In the genomic region with DNA sequence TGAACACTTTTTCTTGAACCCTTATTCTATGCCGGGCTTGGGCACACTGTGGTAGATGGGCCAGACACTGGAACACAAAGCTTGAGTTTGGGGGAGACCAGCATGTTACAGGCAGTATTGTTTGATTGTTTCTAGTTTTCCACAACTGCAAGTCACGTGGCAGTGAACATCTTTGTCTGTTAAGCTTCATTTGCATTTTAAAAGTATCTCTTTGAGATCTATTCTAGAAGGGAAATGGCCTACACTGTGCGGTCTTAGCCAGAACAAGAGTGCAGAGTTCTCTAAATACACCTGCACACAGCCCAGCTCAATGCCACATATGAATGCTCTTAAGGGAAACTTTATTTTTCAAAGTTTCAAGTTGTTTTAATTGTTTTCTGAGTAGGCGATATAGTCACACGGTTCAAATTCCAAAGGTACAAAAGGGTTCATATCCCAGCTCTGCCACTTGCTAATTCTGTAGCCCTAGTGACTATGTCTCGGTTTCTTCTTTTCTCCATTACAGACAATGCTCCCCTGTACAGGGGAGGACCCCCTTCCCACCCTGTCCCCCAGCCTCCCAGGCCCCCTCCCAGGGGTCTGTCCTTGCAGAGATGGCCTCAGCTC, we compare ENCODE assay signal across 11 cellular contexts. TPM values are rescaled to one million over a fixed set of nuclear protein-coding genes. Genes with fewer than 3 reads are reported as not detected.
DNase-seq lines count a peak whose midpoint lies in the region; ATAC-seq, FAIRE-seq and TF ChIP-seq lines count a peak whose summit lies in the region.
"Had no signal": no experiment of that assay in that cellular context is flagged by ENCODE, and none has a peak within 500 bp of the region (broad histone marks: within the 10 kb centered on the region; RNA-seq: fewer than 3 reads in every experiment).

No MANE protein-coding gene starts in this region.

- peaks cover 9% of the 10 kb centered on the region for H3K79me2 ChIP-seq in HepG2 (ENCODE audit: insufficient read depth, low read length)

- no peak for TF ChIP-seq RAD21 in HepG2 (CRISPR knock-in tag; IDR thresholded peaks at IDR 0.05)

- H3K9me3 Mint-ChIP-seq in CD4-positive, alpha-beta memory T cell = no peaks in the 10 kb centered on the region
- H3K9me3 Mint-ChIP-seq in activated CD4-positive, alpha-beta memory T cell treated with anti-CD3 and anti-CD28 coated beads for 36 hours = no peaks in the 10 kb centered on the region

- TF ChIP-seq CTCF in GM10248 (IDR thresholded peaks at IDR 0.05; ENCODE audit: control extremely low read depth, extremely low read depth, low read depth, missing control alignments) (no peak), HepG2 (CRISPR knock-in tag; IDR thresholded peaks at IDR 0.05) (no peak), pancreas (IDR thresholded peaks at IDR 0.05) (no peak)

- no peaks in the 10 kb centered on the region for H4K20me1 ChIP-seq in HepG2 (ENCODE audit: insufficient read depth, low read length)

- H3K9me3 ChIP-seq in HepG2 (ENCODE audit: low read length) = no peaks in the 10 kb centered on the region
- no peaks in the 10 kb centered on the region for H3K9me3 ChIP-seq in pancreas
- H3K9me3 ChIP-seq in CD4-positive, alpha-beta memory T cell (ENCODE audit: control insufficient read depth in 1 of 2, low read length in 2 of 2) = no peaks in the 10 kb centered on the region
- H3K9me3 ChIP-seq: body of pancreas, Caco-2 had no signal

- peak; percentile 85 for ATAC-seq in GM19455 (IDR thresholded peaks at IDR 0.05; ENCODE audit: unreplicated experiment)
- ATAC-seq in HG03066 (IDR thresholded peaks at IDR 0.05; ENCODE audit: low read depth, unreplicated experiment) = peak; percentile 81
- no peak; the same call in 2 of the 3 replicates for ATAC-seq in HepG2
- no peak for ATAC-seq in pancreas
- ATAC-seq: body of pancreas had no signal

- H3K36me3 ChIP-seq in HepG2 (replicated peaks in 1 of 2; ENCODE audit: control insufficient read depth in 1 of 2, insufficient read depth in 2 of 2, low read length in 2 of 2) (no peaks in the 10 kb centered on the region), pancreas (no peaks in the 10 kb centered on the region)
- H3K36me3 ChIP-seq in CD4-positive, alpha-beta memory T cell (ENCODE audit: insufficient read depth, low read length) = no peaks in the 10 kb centered on the region

- peak overlapping the region in 2 of 7 donors; percentile 5 to 36 for H3K27ac Mint-ChIP-seq in CD4-positive, alpha-beta memory T cell
- no peak overlapping the region for H3K27ac Mint-ChIP-seq in activated CD4-positive, alpha-beta memory T cell treated with anti-CD3 and anti-CD28 coated beads for 36 hours

- peaks cover 30% of the 10 kb centered on the region for H3K4me1 ChIP-seq in HepG2 (ENCODE audit: insufficient read depth, low read length)
- no peaks in the 10 kb centered on the region for H3K4me1 ChIP-seq in pancreas
- peaks cover 15% of the 10 kb centered on the region for H3K4me1 ChIP-seq in CD4-positive, alpha-beta memory T cell (ENCODE audit: insufficient read depth, low read length)
- H3K4me1 ChIP-seq: body of pancreas, parathyroid adenoma had no signal

- BruUV-seq in HepG2 (replicated peaks; lab: Mats Ljungman, UMichigan) = no TSS peak

- 66% methylated on average over 6 of the region's 6 CpGs for WGBS in HepG2 (ENCODE audit: low lambda C conversion rate)
- 79 to 87% methylated on average over 6 of the region's 6 CpGs for WGBS in pancreas, 2 donors

- no peak overlapping the region for H2AFZ ChIP-seq in HepG2 (ENCODE audit: low read length)
- H2AFZ ChIP-seq: parathyroid adenoma had no signal

- CTCF ChIA-PET in GM10248 (lab: Yijun Ruan, JAX) = interaction anchor here (0.8 to 1.9 kb wide), 9 partner anchors 13 to 152 kb away, joined by 3 to 9 read pairs (median 4); no protein-coding TSS in a partner anchor
- CTCF ChIA-PET in HepG2 (lab: Yijun Ruan, JAX; ENCODE audit: low intra/inter-chr PET ratio, low total read pairs) = no interaction called here
- CTCF ChIA-PET in CD4-positive, alpha-beta memory T cell (lab: Charles Lee; ENCODE audit: partially characterized antibody) = interaction anchor here (1.2 kb wide), 1 partner anchor 148 kb away, joined by 3 read pairs; no protein-coding TSS in a partner anchor
- CTCF ChIA-PET in activated CD4-positive, alpha-beta memory T cell treated with anti-CD3 and anti-CD28 coated beads for 36 hours (lab: Charles Lee) = interaction anchor here (0.6 kb wide), 1 partner anchor 177 kb away, joined by 3 read pairs; no protein-coding TSS in a partner anchor

- no peak for TF ChIP-seq EP300 in HepG2 (IDR thresholded peaks at IDR 0.05; ENCODE audit: low read depth in 2 of 2, low read length in 2 of 2)
- TF ChIP-seq EP300 in HepG2 (CRISPR knock-in tag; IDR thresholded peaks at IDR 0.05; ENCODE audit: borderline replicate concordance) = no peak

- H3K4me2 ChIP-seq in HepG2 (ENCODE audit: low read depth, low read length) = peak overlapping the region; percentile 42; the same call in 1 of the 2 replicates

- H3K27me3 Mint-ChIP-seq in CD4-positive, alpha-beta memory T cell = no peaks in the 10 kb centered on the region
- peaks cover 1% of the 10 kb centered on the region for H3K27me3 Mint-ChIP-seq in activated CD4-positive, alpha-beta memory T cell treated with anti-CD3 and anti-CD28 coated beads for 36 hours

- DNase-seq in GM10248 (ENCODE audit: extremely low spot score) = peak; percentile 53
- DNase-seq in HepG2 (ENCODE audit: low spot score) = no peak
- DNase-seq in pancreas = no peak
- no peak for DNase-seq in T1000 (lab: John Stamatoyannopoulos, UW)
- no peak for DNase-seq in CD4-positive, alpha-beta memory T cell
- no peak for DNase-seq in activated CD4-positive, alpha-beta memory T cell treated with anti-CD3 and anti-CD28 coated beads for 36 hours
- DNase-seq: body of pancreas, Caco-2 had no signal

- no peaks in the 10 kb centered on the region for H3K36me3 Mint-ChIP-seq in CD4-positive, alpha-beta memory T cell
- no peaks in the 10 kb centered on the region for H3K36me3 Mint-ChIP-seq in activated CD4-positive, alpha-beta memory T cell treated with anti-CD3 and anti-CD28 coated beads for 36 hours

- peaks cover 14 to 41% (median 26%) of the 10 kb centered on the region in 4 donors for H3K4me1 Mint-ChIP-seq in CD4-positive, alpha-beta memory T cell
- H3K4me1 Mint-ChIP-seq in activated CD4-positive, alpha-beta memory T cell treated with anti-CD3 and anti-CD28 coated beads for 36 hours (ENCODE audit: low read depth) = peaks cover 22% of the 10 kb centered on the region

- POLR2A ChIA-PET in GM10248 (lab: Yijun Ruan, JAX) = no interaction called here
- POLR2A ChIA-PET in HepG2 (lab: Yijun Ruan, JAX) = interaction anchor here (0.6 kb wide), 1 partner anchor 578 kb away, joined by 5 read pairs; no protein-coding TSS in a partner anchor
- POLR2A ChIA-PET in CD4-positive, alpha-beta memory T cell (lab: Charles Lee; ENCODE audit: partially characterized antibody) = interaction anchor here (1.1 kb wide), 1 partner anchor 10 kb away, joined by 3 read pairs; no protein-coding TSS in a partner anchor
- POLR2A ChIA-PET in activated CD4-positive, alpha-beta memory T cell treated with anti-CD3 and anti-CD28 coated beads for 36 hours (lab: Charles Lee) = no interaction called here

- in situ Hi-C loops in HepG2 (cut with HindIII; ENCODE audit: extremely low pct_ligation_motif_present, low pct_unique_long_range_greater_than_20kb) = no loop called here

- FAIRE-seq in HepG2 (lab: Jason Lieb, UNC) = no peak
- FAIRE-seq in pancreas (lab: Jason Lieb, UNC) = no peak

- no peak overlapping the region for H3K9ac ChIP-seq in HepG2 (ENCODE audit: insufficient read depth, low read depth, low read length)
- H3K9ac ChIP-seq: parathyroid adenoma had no signal

- TF ChIP-seq POLR2A in HepG2 (IDR thresholded peaks at IDR 0.05; ENCODE audit: insufficient read depth in 1 of 2, low read depth in 2 of 2, low read length in 2 of 2) = no peak

- H3K4me3 ChIP-seq in HepG2 (replicated peaks in 1 of 3; ENCODE audit: insufficient read depth in 1 of 3, low read depth in 2 of 3, low read length in 3 of 3) (no peak overlapping the region), pancreas (no peak overlapping the region)
- no peak overlapping the region for H3K4me3 ChIP-seq in CD4-positive, alpha-beta memory T cell (ENCODE audit: low read length in 2 of 2)
- H3K4me3 ChIP-seq: body of pancreas had no signal

- H3K27ac ChIP-seq in HepG2 (ENCODE audit: extremely low read length, insufficient read depth, low read length) = peak overlapping the region; percentile 43
- H3K27ac ChIP-seq in pancreas = no peak overlapping the region
- H3K27ac ChIP-seq in CD4-positive, alpha-beta memory T cell (ENCODE audit: low read depth, low read length) = no peak overlapping the region
- H3K27ac ChIP-seq: body of pancreas had no signal

- no peaks in the 10 kb centered on the region for H3K27me3 ChIP-seq in HepG2 (ENCODE audit: control insufficient read depth in 1 of 2, insufficient read depth in 2 of 2, low read length in 2 of 2)
- no peaks in the 10 kb centered on the region for H3K27me3 ChIP-seq in pancreas
- no peaks in the 10 kb centered on the region for H3K27me3 ChIP-seq in CD4-positive, alpha-beta memory T cell (ENCODE audit: insufficient read depth, low read length)
- H3K27me3 ChIP-seq: body of pancreas had no signal

- intact Hi-C loops in HepG2 (cut with micrococcal nuclease; ENCODE audit: unreplicated experiment) = loop anchor here (2.0 kb wide), 1 partner anchor 28 kb away; no protein-coding TSS in a partner anchor
- intact Hi-C loops in pancreas (cut with DNase I) = no loop called here
- intact Hi-C loops in CD4-positive, alpha-beta memory T cell (cut with micrococcal nuclease) = loop anchor here (2.0 kb wide), 1 partner anchor 44 kb away; no protein-coding TSS in a partner anchor
- intact Hi-C loops in activated CD4-positive, alpha-beta memory T cell treated with anti-CD3 and anti-CD28 coated beads for 36 hours (cut with micrococcal nuclease) = no loop called here

- no peak overlapping the region for H3K4me3 Mint-ChIP-seq in CD4-positive, alpha-beta memory T cell
- no peak overlapping the region for H3K4me3 Mint-ChIP-seq in activated CD4-positive, alpha-beta memory T cell treated with anti-CD3 and anti-CD28 coated beads for 36 hours

RNA-seq across cellular contexts. Expression of a gene that starts 24.9 kb away (rescaled TPM):
- 2.3 and 2.9 TPM in 2 replicates for total RNA-seq in HepG2 (2016; rRNA removed; fragmentation: Illumina TruSeq; extraction: Trizol)
- 2.3 and 2.7 TPM in 2 replicates for total RNA-seq in HepG2 (2016; cell fraction: cytosol; rRNA removed; fragmentation: Illumina TruSeq; extraction: Trizol; ENCODE audit: low read depth)
- 2.0 and 2.8 TPM in 2 replicates for total RNA-seq in HepG2 (2016; cell fraction: insoluble cytoplasmic fraction; rRNA removed; fragmentation: Illumina TruSeq; extraction: Trizol)
- 4.4 and 4.7 TPM in 2 replicates for total RNA-seq in HepG2 (2016; cell fraction: membrane; rRNA removed; fragmentation: Illumina TruSeq; extraction: Trizol)
- 5.1 and 7.2 TPM in 2 replicates for total RNA-seq in HepG2 (2016; cell fraction: nucleus; rRNA removed; fragmentation: Illumina TruSeq; extraction: Trizol)
- polyA plus RNA-seq in HepG2 (2011; rRNA removed) = 3.5 and 3.6 TPM in 2 replicates
- 1.6 and 2.1 TPM in 2 replicates for polyA plus RNA-seq in HepG2 (2011; cell fraction: cytosol; rRNA removed)
- polyA plus RNA-seq in HepG2 (2011; cell fraction: nucleus; rRNA removed) = 7.0 TPM in 2 replicates
- polyA plus RNA-seq in HepG2 (2012) = 5.6 and 6.5 TPM in 2 replicates
- polyA plus RNA-seq in HepG2 (2016; cell fraction: cytosol; fragmentation: Illumina TruSeq; extraction: Trizol; ENCODE audit: low read depth) = 6.3 and 6.8 TPM in 2 replicates
- 7.0 and 10.5 TPM in 2 replicates for polyA plus RNA-seq in HepG2 (2016; cell fraction: insoluble cytoplasmic fraction; fragmentation: Illumina TruSeq; extraction: Trizol; ENCODE audit: low read depth)
- 9.8 and 10.5 TPM in 2 replicates for polyA plus RNA-seq in HepG2 (2016; cell fraction: membrane; fragmentation: Illumina TruSeq; extraction: Trizol; ENCODE audit: low read depth)
- polyA plus RNA-seq in HepG2 (2016; cell fraction: nucleus; fragmentation: Illumina TruSeq; extraction: Trizol; ENCODE audit: insufficient read depth, low read depth) = 11.7 and 11.9 TPM in 2 replicates
- polyA minus RNA-seq in HepG2 (2011; rRNA and poly(A)+ RNA removed; ENCODE audit: low replicate concordance) = 5.5 TPM in 1 of 2 replicates, not detected in the other
- 4.6 and 4.9 TPM in 2 replicates for polyA minus RNA-seq in HepG2 (2011; cell fraction: cytosol; rRNA and poly(A)+ RNA removed)
- polyA minus RNA-seq in HepG2 (2011; cell fraction: nucleus; rRNA and poly(A)+ RNA removed) = 8.0 and 9.7 TPM in 2 replicates
- total RNA-seq in pancreas = 1 to 10 TPM; 1.1 to 9.0 (median 2.1) TPM
- 1 to 10 TPM; 2.2 to 2.9 TPM for polyA plus RNA-seq in pancreas
- 10 to 100 TPM; 66.9 to 74.9 TPM for total RNA-seq in CD4-positive, alpha-beta memory T cell
- polyA plus RNA-seq in CD4-positive, alpha-beta memory T cell = 10 to 100 TPM in 1 of 2 donors, 1 to 10 TPM in 1; 4.0 to 25.0 TPM
- 10 to 100 TPM; 17.5 to 18.8 TPM for total RNA-seq in activated CD4-positive, alpha-beta memory T cell treated with anti-CD3 and anti-CD28 coated beads for 36 hours

Comparison
In these comparisons a context has a peak if more than half of its experiments do, and no peak if none do; other contexts are left out.
1. ATAC-seq: peak in GM19455 (single experiment) and HG03066 (single experiment); none in HepG2 (single experiment) and pancreas (0 of 4).
2. POLR2A ChIA-PET loops: an anchor here in HepG2 (0.6 kb wide) and CD4-positive, alpha-beta memory T cell (1.1 kb wide); none called in GM10248 and activated CD4-positive, alpha-beta memory T cell treated with anti-CD3 and anti-CD28 coated beads for 36 hours.
3. intact Hi-C loops: an anchor here in HepG2 (2.0 kb wide) and CD4-positive, alpha-beta memory T cell (2.0 kb wide); none called in pancreas and activated CD4-positive, alpha-beta memory T cell treated with anti-CD3 and anti-CD28 coated beads for 36 hours.